8 cellular contexts compared by ENCODE assay signal in genomic region chr15:34109775-34110663, GRCh38. TPM values are rescaled to one million over a fixed set of nuclear protein-coding genes. Genes with fewer than 3 reads are reported as not detected.
DNase-seq lines count a peak whose midpoint lies in the region; TF ChIP-seq lines count a peak whose summit lies in the region.

No MANE protein-coding gene starts in this region.

- CTCF ChIA-PET in CD4-positive, alpha-beta memory T cell (lab: Charles Lee; ENCODE audit: partially characterized antibody) = interaction anchor here (0.8 to 3.7 kb wide), 8 partner anchors 9 to 258 kb away, joined by 3 to 21 read pairs (median 3); partner anchors contain the start of genes KATNBL1 and LPCAT4

- no peak overlapping the region for H3K4me2 ChIP-seq in GM23248 (ENCODE audit: unreplicated experiment)

- H3K36me3 ChIP-seq in CD4-positive, alpha-beta memory T cell (ENCODE audit: insufficient read depth, low read length) = no peaks in the 10 kb centered on the region
- H3K36me3 ChIP-seq in GM23248 (ENCODE audit: low read depth) (no peaks in the 10 kb centered on the region), suprapubic skin (no peaks in the 10 kb centered on the region)

- intact Hi-C loops in CD4-positive, alpha-beta memory T cell (cut with micrococcal nuclease) = loop anchor here (1.0 kb wide), 1 partner anchor 478 kb away; no protein-coding TSS in a partner anchor

- no peaks in the 10 kb centered on the region for H3F3A ChIP-seq in GM23248 (ENCODE audit: insufficient read depth)

- in situ Hi-C loops in GM23248 (cut with MboI) = loop anchor here (10.0 to 25.0 kb wide), 2 partner anchors 105 to 252 kb away; partner anchors contain the start of genes KATNBL1 and LPCAT4

- peak in 4 of 5 donors; percentile 6 to 28 (median 16) for DNase-seq in CD4-positive, alpha-beta memory T cell
- peak; percentile 67 for DNase-seq in GM23248
- DNase-seq in RPMI8226 = peak; percentile 15
- DNase-seq in fibroblast of the aortic adventitia (ENCODE audit: low read depth) = peak; percentile 68
- DNase-seq in superior temporal gyrus (ENCODE audit: extremely low spot score) = peak; percentile 34
- no peak for DNase-seq in suprapubic skin (ENCODE audit: low spot score in 2 of 2)
- DNase-seq in substantia nigra (lab: John Stamatoyannopoulos, UW) = no peak
- no peak for DNase-seq in NCI-H187 (lab: John Stamatoyannopoulos, UW)

- 39% methylated on average over 5 of the region's 5 CpGs for WGBS in GM23248 (ENCODE audit: low coverage in 1 of 2, low lambda C conversion rate in 2 of 2, missing lambda C conversion rate in 2 of 2), 2 experiments
- 72% methylated on average over 5 of the region's 5 CpGs for WGBS in suprapubic skin

- POLR2A ChIA-PET in CD4-positive, alpha-beta memory T cell (lab: Charles Lee; ENCODE audit: partially characterized antibody) = no interaction called here

- H3K4me3 Mint-ChIP-seq in CD4-positive, alpha-beta memory T cell = peak overlapping the region in 1 of 8 donors; percentile 4

- no peak overlapping the region for H3K27ac ChIP-seq in CD4-positive, alpha-beta memory T cell (ENCODE audit: low read depth, low read length)
- no peak overlapping the region for H3K27ac ChIP-seq in GM23248
- H3K27ac ChIP-seq in suprapubic skin = no peak overlapping the region
- H3K27ac ChIP-seq in substantia nigra (ENCODE audit: low read depth, low read length, poor library complexity, severe bottlenecking) = no peak overlapping the region

- TF ChIP-seq EP300 in suprapubic skin (IDR thresholded peaks at IDR 0.05) = no peak

- no peak overlapping the region for H3K9ac ChIP-seq in GM23248

- no peak for TF ChIP-seq POLR2A in suprapubic skin (IDR thresholded peaks at IDR 0.05)

- no peak overlapping the region for H3K4me3 ChIP-seq in CD4-positive, alpha-beta memory T cell (ENCODE audit: low read length in 2 of 2)
- H3K4me3 ChIP-seq in GM23248 (no peak overlapping the region), fibroblast of the aortic adventitia (ENCODE audit: low read depth, low read length) (no peak overlapping the region), suprapubic skin (no peak overlapping the region)

- peaks cover 0 to 4% of the 10 kb centered on the region in 2 donors for H3K27me3 Mint-ChIP-seq in CD4-positive, alpha-beta memory T cell

- peak overlapping the region; percentile 55 for H2AFZ ChIP-seq in GM23248

- H3K4me1 Mint-ChIP-seq in CD4-positive, alpha-beta memory T cell = peaks cover 0 to 3% (median 0%) of the 10 kb centered on the region in 4 donors

- peaks cover 2% of the 10 kb centered on the region in 2 donors for H3K36me3 Mint-ChIP-seq in CD4-positive, alpha-beta memory T cell

- H3K27ac Mint-ChIP-seq in CD4-positive, alpha-beta memory T cell = peak overlapping the region in 2 of 7 donors; percentile 49 to 56

- H3K9me3 ChIP-seq in CD4-positive, alpha-beta memory T cell (ENCODE audit: control insufficient read depth in 1 of 2, low read length in 2 of 2) = no peaks in the 10 kb centered on the region
- H3K9me3 ChIP-seq in GM23248 (ENCODE audit: low read depth) = no peaks in the 10 kb centered on the region
- no peaks in the 10 kb centered on the region for H3K9me3 ChIP-seq in suprapubic skin

- no peaks in the 10 kb centered on the region for H3K79me2 ChIP-seq in GM23248 (ENCODE audit: insufficient read depth)

- no peaks in the 10 kb centered on the region for H4K20me1 ChIP-seq in GM23248 (ENCODE audit: insufficient read depth)

- no peaks in the 10 kb centered on the region for H3K4me1 ChIP-seq in CD4-positive, alpha-beta memory T cell (ENCODE audit: insufficient read depth, low read length)
- H3K4me1 ChIP-seq in GM23248 (ENCODE audit: insufficient read depth) = no peaks in the 10 kb centered on the region
- H3K4me1 ChIP-seq in suprapubic skin = no peaks in the 10 kb centered on the region

- H3K9me3 Mint-ChIP-seq in CD4-positive, alpha-beta memory T cell = peaks cover 0 to 2% (median 0%) of the 10 kb centered on the region in 8 donors

- peaks cover 6% of the 10 kb centered on the region for H3K27me3 ChIP-seq in CD4-positive, alpha-beta memory T cell (ENCODE audit: insufficient read depth, low read length)
- H3K27me3 ChIP-seq in GM23248 (replicated peaks; ENCODE audit: insufficient read depth) = no peaks in the 10 kb centered on the region
- peaks cover 3% of the 10 kb centered on the region for H3K27me3 ChIP-seq in suprapubic skin

- H3K9me2 ChIP-seq in GM23248 (ENCODE audit: insufficient read depth) = no peaks in the 10 kb centered on the region

- TF ChIP-seq CTCF in fibroblast of the aortic adventitia (IDR thresholded peaks at IDR 0.05; ENCODE audit: insufficient read depth, low read length) = peak; percentile 85
- TF ChIP-seq CTCF in suprapubic skin (IDR thresholded peaks at IDR 0.05) = peak in 1 of 2 donors; percentile 38

RNA-seq across cellular contexts. Expression of gene PGBD4, which starts 8.1 kb away (rescaled TPM):
- total RNA-seq in CD4-positive, alpha-beta memory T cell = 1 to 10 TPM; 4.7 to 4.9 TPM
- under 1 TPM; 0.37 to 0.62 TPM for polyA plus RNA-seq in CD4-positive, alpha-beta memory T cell
- total RNA-seq in GM23248 (2014; rRNA removed; shearing (Covaris generic)) = 0.76 and 1.7 TPM in 2 replicates
- polyA plus RNA-seq in GM23248 (2016; fragmentation: Nextera tagmentation; extraction: Ambion mirVana) = 0.75 and 0.99 TPM in 2 replicates
- total RNA-seq in fibroblast of the aortic adventitia (ENCODE audit: low replicate concordance) (1.6 and 2.2 TPM in 2 replicates), suprapubic skin (1 to 10 TPM in 3 of 4 donors, under 1 TPM in 1; 0.83 to 2.3 (median 1.4) TPM)

RNA-seq across cellular contexts. Expression of gene EMC7, which starts 8.4 kb away (rescaled TPM):
- 10 to 100 TPM; 38.3 to 47.8 TPM for total RNA-seq in CD4-positive, alpha-beta memory T cell
- polyA plus RNA-seq in CD4-positive, alpha-beta memory T cell = 100 to 1,000 TPM; 115 to 167 TPM
- 29.6 and 52.6 TPM in 2 replicates for total RNA-seq in GM23248 (2014; rRNA removed; shearing (Covaris generic))
- 229 and 236 TPM in 2 replicates for polyA plus RNA-seq in GM23248 (2016; fragmentation: Nextera tagmentation; extraction: Ambion mirVana)
- total RNA-seq in fibroblast of the aortic adventitia (ENCODE audit: low replicate concordance) (26.0 and 46.6 TPM in 2 replicates), suprapubic skin (10 to 100 TPM; 25.8 to 44.8 (median 31.9) TPM)

Comparison
In these comparisons a context has a peak if more than half of its experiments do, and no peak if none do; other contexts are left out.
1. DNase-seq: peak in CD4-positive, alpha-beta memory T cell (4 of 5), GM23248 (single experiment), RPMI8226 (single experiment), fibroblast of the aortic adventitia (single experiment) and superior temporal gyrus (single experiment); none in suprapubic skin (0 of 2), substantia nigra (0 of 49) and NCI-H187 (0 of 2).